9 cellular contexts compared by ENCODE assay signal in the genomic region with DNA sequence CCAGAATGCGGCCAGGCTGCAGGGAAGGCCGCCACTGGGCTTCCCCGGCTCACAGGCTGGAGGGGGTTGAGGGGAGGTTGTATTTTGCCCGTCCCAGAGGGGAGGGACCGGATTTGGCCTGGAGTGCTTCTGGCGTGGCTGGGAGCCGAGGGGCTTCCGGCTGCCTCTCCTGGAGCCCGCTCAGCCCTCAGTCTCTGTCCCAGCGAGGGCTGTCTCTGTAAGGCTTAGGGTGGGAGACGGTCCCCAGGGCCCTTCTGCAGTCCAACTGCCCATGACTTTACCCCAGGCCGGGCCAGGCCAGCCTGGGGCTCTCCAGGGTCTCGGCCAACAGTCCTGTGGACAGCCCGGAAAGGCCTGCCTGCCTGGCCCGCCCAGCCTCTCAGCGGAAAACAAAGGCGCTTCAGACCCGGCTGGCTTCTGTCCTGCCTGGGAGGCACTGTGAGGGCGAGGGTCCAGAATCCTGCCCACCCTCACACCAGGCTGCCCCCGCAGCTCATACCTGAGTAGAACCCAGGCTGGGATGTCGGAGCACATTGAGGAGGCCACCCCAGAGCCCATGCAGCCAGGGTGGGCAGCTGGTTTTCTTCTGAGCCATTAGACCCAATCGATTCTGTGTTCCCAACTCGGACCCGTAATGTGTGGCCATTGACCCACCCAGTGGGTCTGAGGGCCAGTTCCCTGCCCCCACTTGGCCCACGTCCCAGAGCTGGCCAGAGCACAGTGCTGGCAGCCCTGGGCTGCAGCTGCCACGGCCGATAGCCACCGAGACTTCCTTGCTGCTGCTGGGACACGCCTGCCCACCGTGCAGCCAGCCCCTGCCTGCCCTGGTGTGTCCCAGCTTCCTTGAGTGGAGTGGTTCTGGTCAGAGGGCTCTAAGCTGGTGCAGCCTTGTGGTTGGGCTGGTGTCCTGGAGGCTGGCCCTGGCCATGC. TPM values are rescaled to one million over a fixed set of nuclear protein-coding genes. Genes with fewer than 3 reads are reported as not detected.
DNase-seq lines count a peak whose midpoint lies in the region; ATAC-seq and TF ChIP-seq lines count a peak whose summit lies in the region.
"Had no signal": no experiment of that assay in that cellular context is flagged by ENCODE, and none has a peak within 500 bp of the region (broad histone marks: within the 10 kb centered on the region; RNA-seq: fewer than 3 reads in every experiment).

No MANE protein-coding gene starts in this region.

- no peak for TF ChIP-seq CTCF in astrocyte of the spinal cord (IDR thresholded peaks at IDR 0.05; ENCODE audit: low read depth, low read length)

- TF ChIP-seq RAD21 in Ishikawa (IDR thresholded peaks at IDR 0.05; ENCODE audit: low read depth), result peak; percentile 14; the same call in 1 of the 2 replicates

- H3K27ac ChIP-seq in skeletal muscle tissue (ENCODE audit: low read depth, low read length), result peak overlapping the region; percentile 82

- no peaks in the 10 kb centered on the region for H3K9me3 ChIP-seq in skeletal muscle tissue (ENCODE audit: control insufficient read depth in 3 of 3, low read length in 3 of 3)

- no peak for ATAC-seq in HG02840 (IDR thresholded peaks at IDR 0.05; ENCODE audit: low FRiP score, unreplicated experiment)

- H3K27me3 ChIP-seq in skeletal muscle tissue (ENCODE audit: control insufficient read depth in 3 of 3, insufficient read depth in 3 of 3, low read length in 3 of 3), result peaks cover 0 to 12% (median 0%) of the 10 kb centered on the region in 3 donors

- in situ Hi-C loops in astrocyte of the spinal cord (cut with HindIII; ENCODE audit: low sequenced_read_pairs), result no loop called here

- H3K4me1 ChIP-seq in skeletal muscle tissue (ENCODE audit: control insufficient read depth in 3 of 3, insufficient read depth in 3 of 3, low read length in 3 of 3), result peaks cover 47 to 61% (median 59%) of the 10 kb centered on the region in 3 donors

- H3K36me3 ChIP-seq in skeletal muscle tissue (ENCODE audit: control insufficient read depth in 3 of 3, insufficient read depth in 3 of 3, low read length in 3 of 3), result no peaks in the 10 kb centered on the region

- DNase-seq in astrocyte of the spinal cord (ENCODE audit: low read depth, low spot score), result peak; percentile 31
- DNase-seq in iris pigment epithelial cell (ENCODE audit: low read depth), result peak; percentile 30
- DNase-seq in GOT3 (lab: John Stamatoyannopoulos, UW), result no peak
- no peak for DNase-seq in Kasumi-1 (lab: John Stamatoyannopoulos, UW)
- DNase-seq in HPDE6-E6E7 (ENCODE audit: extremely low spot score), result no peak

- H3K4me3 ChIP-seq in astrocyte of the spinal cord (ENCODE audit: low read depth, low read length), result peak overlapping the region; percentile 71
- H3K4me3 ChIP-seq in skeletal muscle tissue (ENCODE audit: low read length in 3 of 3), result peak overlapping the region; percentile 66 to 78 (median 67)

- TF ChIP-seq EP300 in Ishikawa (IDR thresholded peaks at IDR 0.05; ENCODE audit: borderline replicate concordance), result peak; percentile 50; the same call in 1 of the 2 replicates

- H3K9ac ChIP-seq in skeletal muscle tissue (ENCODE audit: low read depth in 1 of 3, low read length in 3 of 3), result peak overlapping the region; percentile 70 to 78 (median 70)

TF ChIP-seq in Ishikawa, 13 proteins besides CTCF, POLR2A, EP300 and RAD21:
- TF ChIP-seq, protein P1, sequence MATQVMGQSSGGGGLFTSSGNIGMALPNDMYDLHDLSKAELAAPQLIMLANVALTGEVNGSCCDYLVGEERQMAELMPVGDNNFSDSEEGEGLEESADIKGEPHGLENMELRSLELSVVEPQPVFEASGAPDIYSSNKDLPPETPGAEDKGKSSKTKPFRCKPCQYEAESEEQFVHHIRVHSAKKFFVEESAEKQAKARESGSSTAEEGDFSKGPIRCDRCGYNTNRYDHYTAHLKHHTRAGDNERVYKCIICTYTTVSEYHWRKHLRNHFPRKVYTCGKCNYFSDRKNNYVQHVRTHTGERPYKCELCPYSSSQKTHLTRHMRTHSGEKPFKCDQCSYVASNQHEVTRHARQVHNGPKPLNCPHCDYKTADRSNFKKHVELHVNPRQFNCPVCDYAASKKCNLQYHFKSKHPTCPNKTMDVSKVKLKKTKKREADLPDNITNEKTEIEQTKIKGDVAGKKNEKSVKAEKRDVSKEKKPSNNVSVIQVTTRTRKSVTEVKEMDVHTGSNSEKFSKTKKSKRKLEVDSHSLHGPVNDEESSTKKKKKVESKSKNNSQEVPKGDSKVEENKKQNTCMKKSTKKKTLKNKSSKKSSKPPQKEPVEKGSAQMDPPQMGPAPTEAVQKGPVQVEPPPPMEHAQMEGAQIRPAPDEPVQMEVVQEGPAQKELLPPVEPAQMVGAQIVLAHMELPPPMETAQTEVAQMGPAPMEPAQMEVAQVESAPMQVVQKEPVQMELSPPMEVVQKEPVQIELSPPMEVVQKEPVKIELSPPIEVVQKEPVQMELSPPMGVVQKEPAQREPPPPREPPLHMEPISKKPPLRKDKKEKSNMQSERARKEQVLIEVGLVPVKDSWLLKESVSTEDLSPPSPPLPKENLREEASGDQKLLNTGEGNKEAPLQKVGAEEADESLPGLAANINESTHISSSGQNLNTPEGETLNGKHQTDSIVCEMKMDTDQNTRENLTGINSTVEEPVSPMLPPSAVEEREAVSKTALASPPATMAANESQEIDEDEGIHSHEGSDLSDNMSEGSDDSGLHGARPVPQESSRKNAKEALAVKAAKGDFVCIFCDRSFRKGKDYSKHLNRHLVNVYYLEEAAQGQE (IDR thresholded peaks at IDR 0.05; ENCODE audit: low read depth), result no peak
- peak; percentile 92 for TF ChIP-seq NFIC (IDR thresholded peaks at IDR 0.05)
- peak; percentile 66 for TF ChIP-seq ZBTB7A (IDR thresholded peaks at IDR 0.05; ENCODE audit: low read depth)
- TF ChIP-seq TEAD4 (IDR thresholded peaks at IDR 0.05), result peak; percentile 23; the same call in 1 of the 2 replicates
- peak; percentile 29; the same call in 1 of the 2 replicates for TF ChIP-seq YY1 (IDR thresholded peaks at IDR 0.05; ENCODE audit: low read depth)
- TF ChIP-seq CEBPB (IDR thresholded peaks at IDR 0.05), result no peak
- TF ChIP-seq TAF1 (IDR thresholded peaks at IDR 0.05; ENCODE audit: low read depth), result no peak; the same call in 1 of the 2 replicates
- no peak for TF ChIP-seq EGR1 (IDR thresholded peaks at IDR 0.05)
- no peak for TF ChIP-seq CREB1 (IDR thresholded peaks at IDR 0.05; ENCODE audit: low read depth)
- no peak for TF ChIP-seq FOXM1 (IDR thresholded peaks at IDR 0.05; ENCODE audit: borderline replicate concordance, low read depth)
- TF ChIP-seq USF1 (IDR thresholded peaks at IDR 0.05), result no peak
- peak; percentile 48; the same call in 1 of the 2 replicates for TF ChIP-seq MAX (IDR thresholded peaks at IDR 0.05)
- peak; percentile 66; the same call in 1 of the 2 replicates for TF ChIP-seq TCF12 (IDR thresholded peaks at IDR 0.05; ENCODE audit: low read depth)

RNA-seq across cellular contexts. Expression of gene CRIP2, which starts 1.6 kb away (rescaled TPM):
- 77.8 TPM for total RNA-seq in skeletal muscle tissue

RNA-seq across cellular contexts. Expression of gene CRIP1, which starts 10.5 kb away (rescaled TPM):
- total RNA-seq in skeletal muscle tissue, result 5.2 TPM
- total RNA-seq: SK-MEL-5 had no signal

RNA-seq across cellular contexts. Expression of gene TEDC1, which starts 14.9 kb away (rescaled TPM):
- 2.1 TPM for total RNA-seq in skeletal muscle tissue

RNA-seq across cellular contexts. Expression of gene TMEM121, which starts 50.2 kb away (rescaled TPM):
- 3.1 TPM for total RNA-seq in skeletal muscle tissue

RNA-seq across cellular contexts. Expression of gene MTA1, which starts 56.6 kb away (rescaled TPM):
- total RNA-seq in skeletal muscle tissue, result 19.3 TPM

Comparison
In these comparisons a context has a peak if more than half of its experiments do, and no peak if none do; other contexts are left out.
1. DNase-seq: peak in astrocyte of the spinal cord (single experiment) and iris pigment epithelial cell (single experiment); none in GOT3 (single experiment), Kasumi-1 (0 of 2) and HPDE6-E6E7 (single experiment).